In genomic region chr22:23635291-23635690, GRCh38 we compare ENCODE assay signal across 11 cellular contexts. TPM values are rescaled to one million over a fixed set of nuclear protein-coding genes. Genes with fewer than 3 reads are reported as not detected.
"Had no signal": no experiment of that assay in that cellular context is flagged by ENCODE, and none has a peak within 500 bp of the region (broad histone marks: within the 10 kb centered on the region; RNA-seq: fewer than 3 reads in every experiment).

No MANE protein-coding gene starts in this region.

RNA-seq across cellular contexts. Expression of gene IGLL1, which starts 55.2 kb away (rescaled TPM):
- total RNA-seq: activated B cell treated with CpG ODN at 0.5 μM for 24 hours; activated CD4-positive, alpha-beta memory T cell treated with anti-CD3 and anti-CD28 coated beads for 36 hours; activated CD4-positive, alpha-beta T cell treated with anti-CD3 and anti-CD28 coated beads for 36 hours; activated CD4-positive, alpha-beta T cell treated with anti-CD3 and anti-CD28 coated beads, Interleukin-2, amount 10 ng/mL, durations not matched to agents 24 days and 14 days; activated CD4-positive, alpha-beta T cell treated with anti-CD3 and anti-CD28 coated beads, Interleukin-2, amount 10 ng/mL, durations not matched to agents 7 days and 5 days; activated CD8-positive, alpha-beta memory T cell treated with anti-CD3 and anti-CD28 coated beads for 36 hours; activated CD8-positive, alpha-beta T cell treated with anti-CD3 and anti-CD28 coated beads for 36 hours; activated CD8-positive, alpha-beta T cell treated with anti-CD3 and anti-CD28 coated beads, Interleukin-2, amount 10 ng/mL, durations not matched to agents 7 days and 5 days; T-helper 1 cell treated with Interleukin-12 subunit alpha and Interleukin-12 subunit beta and Interleukin-4 antibody, amounts not matched to agents 30 ng/mL and 1 ng/mL, for 36 hours; T-helper 17 cell; WTC11 had no signal

RNA-seq across cellular contexts. Expression of gene RGL4, which starts 55.5 kb away (rescaled TPM):
- total RNA-seq: WTC11 had no signal
